Comparison of ENCODE assay signal across 1 cellular context in genomic region chr11:100753562-100753961, GRCh38.
TF ChIP-seq lines count a peak whose summit lies in the region.

No MANE protein-coding gene starts in this region.

TF ChIP-seq in H1, 55 proteins besides CTCF, POLR2A, EP300 and RAD21:
- TF ChIP-seq E2F6 (IDR thresholded peaks at IDR 0.05) (no peak), CTBP2 (IDR thresholded peaks at IDR 0.05; ENCODE audit: borderline replicate concordance, insufficient read depth, insufficient read length, low read length) (no peak), TAF7 (optimal IDR thresholded peaks at IDR 0.05; ENCODE audit: borderline replicate concordance, low read depth, low read length) (no peak), SP2 (IDR thresholded peaks at IDR 0.05; ENCODE audit: low read length) (no peak), GTF2F1 (IDR thresholded peaks at IDR 0.05; ENCODE audit: borderline replicate concordance, low read depth, low read length) (no peak), KDM5A (IDR thresholded peaks at IDR 0.05; ENCODE audit: low read length) (no peak), EZH2 (IDR thresholded peaks at IDR 0.05; ENCODE audit: low read depth, low read length, severe bottlenecking) (no peak), BACH1 (IDR thresholded peaks at IDR 0.05; ENCODE audit: low read length) (no peak), ATF3 (IDR thresholded peaks at IDR 0.05; ENCODE audit: insufficient read depth, low read depth, low read length) (no peak), POLR2AphosphoS5 (IDR thresholded peaks at IDR 0.05; ENCODE audit: low read depth, low read length) (no peak), HDAC6 (IDR thresholded peaks at IDR 0.05; ENCODE audit: low read depth, low read length) (no peak)
